ENCODE assay signal across 16 cellular contexts in genomic region chr17:63703556-63704258, GRCh38. TPM values are rescaled to one million over a fixed set of nuclear protein-coding genes. Genes with fewer than 3 reads are reported as not detected.
DNase-seq lines count a peak whose midpoint lies in the region; ATAC-seq and TF ChIP-seq lines count a peak whose summit lies in the region.
"Had no signal": no experiment of that assay in that cellular context is flagged by ENCODE, and none has a peak within 500 bp of the region (broad histone marks: within the 10 kb centered on the region; RNA-seq: fewer than 3 reads in every experiment).

No MANE protein-coding gene starts in this region.

- no peaks in the 10 kb centered on the region for H4K20me1 ChIP-seq in neural cell (ENCODE audit: insufficient read depth)

- H3K4me2 ChIP-seq in neural cell (ENCODE audit: low read length) = no peak overlapping the region
- H3K4me2 ChIP-seq: KMS-11 had no signal

- H3K79me2 ChIP-seq in neural cell (replicated peaks; ENCODE audit: insufficient read depth, low read length) = peaks cover 6% of the 10 kb centered on the region

- CTCF ChIA-PET in activated CD4-positive, alpha-beta T cell treated with anti-CD3 and anti-CD28 coated beads for 36 hours (lab: Charles Lee) = interaction anchor here (0.6 to 1.5 kb wide), 3 partner anchors 70 to 278 kb away, joined by 3 to 4 read pairs (median 3); partner anchors contain the start of genes CCDC47 and DDX42
- CTCF ChIA-PET in RWPE1 (lab: Yijun Ruan, JAX) = no interaction called here

- intact Hi-C loops in activated CD4-positive, alpha-beta T cell treated with anti-CD3 and anti-CD28 coated beads for 36 hours (cut with DNase I, micrococcal nuclease) = loop anchor here (2.0 to 5.0 kb wide), 2 partner anchors 124 to 803 kb away; partner anchors contain the start of genes CEP95 (in 1 of the 2), DDX5 (in 1 of the 2), FTSJ3 (in 1 of the 2) and PSMC5 (in 1 of the 2)

- H3K9me3 Mint-ChIP-seq in activated CD4-positive, alpha-beta T cell treated with anti-CD3 and anti-CD28 coated beads for 36 hours (ENCODE audit: low read depth) = no peaks in the 10 kb centered on the region
- H3K9me3 Mint-ChIP-seq in brain = no peaks in the 10 kb centered on the region

- TF ChIP-seq EP300 in neural cell (conservative IDR thresholded peaks at IDR 0.05; ENCODE audit: poor library complexity, severe bottlenecking) = no peak

- peak overlapping the region; percentile 42 for H3K4me3 Mint-ChIP-seq in activated CD4-positive, alpha-beta T cell treated with anti-CD3 and anti-CD28 coated beads for 36 hours
- peak overlapping the region in 4 of 5 experiments; percentile 9 to 36 (median 26) for H3K4me3 Mint-ChIP-seq in brain

- H3K27ac Mint-ChIP-seq in activated CD4-positive, alpha-beta T cell treated with anti-CD3 and anti-CD28 coated beads for 36 hours = peak overlapping the region; percentile 94
- H3K27ac Mint-ChIP-seq in brain = peak overlapping the region in 2 of 5 experiments; percentile 16 to 84

- no peaks in the 10 kb centered on the region for H3F3A ChIP-seq in neural cell (ENCODE audit: insufficient read depth, low read length, poor library complexity, severe bottlenecking)

- no peak overlapping the region for H3K9ac ChIP-seq in neural cell (ENCODE audit: low read length)
- H3K9ac ChIP-seq: KMS-11 had no signal

- TF ChIP-seq RAD21 in neural cell (conservative IDR thresholded peaks at IDR 0.05) = no peak

- H3K27me3 ChIP-seq in neural cell (ENCODE audit: insufficient read depth, low read depth, low read length) = no peaks in the 10 kb centered on the region

- DNase-seq in activated CD4-positive, alpha-beta T cell treated with anti-CD3 and anti-CD28 coated beads for 36 hours = no peak
- DNase-seq in activated CD4-positive, alpha-beta T cell treated with anti-CD3 and anti-CD28 coated beads, Interleukin-2, amount 50 U/mL, for 48 hours = no peak
- DNase-seq in RWPE1 (ENCODE audit: low spot score) = no peak
- DNase-seq: aorta, COR-L47, esophagus squamous epithelium, left colon, NCI-H1417 treated with DMSO at 0.1 percent for 48 hours, SIG-M5 had no signal

- TF ChIP-seq CTCF in RWPE1 (conservative IDR thresholded peaks at IDR 0.05; ENCODE audit: low read depth) = no peak
- no peak for TF ChIP-seq CTCF in brain (conservative IDR thresholded peaks at IDR 0.05)
- TF ChIP-seq CTCF in neural cell (IDR thresholded peaks at IDR 0.05; ENCODE audit: poor library complexity, severe bottlenecking) = no peak

- H3K36me3 Mint-ChIP-seq in activated CD4-positive, alpha-beta T cell treated with anti-CD3 and anti-CD28 coated beads for 36 hours (ENCODE audit: low read depth) = peaks cover 31% of the 10 kb centered on the region
- H3K36me3 Mint-ChIP-seq in brain = peaks cover 28% of the 10 kb centered on the region

- no peaks in the 10 kb centered on the region for H3K36me3 ChIP-seq in neural cell (ENCODE audit: insufficient read depth, low read length)

- POLR2A ChIA-PET in activated CD4-positive, alpha-beta T cell treated with anti-CD3 and anti-CD28 coated beads for 36 hours (lab: Charles Lee) = interaction anchor here (0.8 to 1.1 kb wide), 2 partner anchors 53 to 70 kb away, joined by 3 read pairs; partner anchors contain the start of gene DDX42
- POLR2A ChIA-PET in RWPE1 (lab: Yijun Ruan, JAX; ENCODE audit: low non-redundant PET) = no interaction called here

- no peaks in the 10 kb centered on the region for H3K9me2 ChIP-seq in neural cell (ENCODE audit: insufficient read depth, low read length)

- peak overlapping the region; percentile 7 for H3K4me3 ChIP-seq in neural cell (ENCODE audit: low read length)
- H3K4me3 ChIP-seq: coronary artery, esophagus squamous epithelium had no signal

- H3K27me3 Mint-ChIP-seq in activated CD4-positive, alpha-beta T cell treated with anti-CD3 and anti-CD28 coated beads for 36 hours = no peaks in the 10 kb centered on the region
- no peaks in the 10 kb centered on the region for H3K27me3 Mint-ChIP-seq in brain

- ATAC-seq in activated CD4-positive, alpha-beta T cell treated with anti-CD3 and anti-CD28 coated beads for 36 hours = no peak
- ATAC-seq in HG02571 (IDR thresholded peaks at IDR 0.05; ENCODE audit: unreplicated experiment) (no peak), GM21717 (IDR thresholded peaks at IDR 0.05; ENCODE audit: unreplicated experiment) (no peak), GM19324 (IDR thresholded peaks at IDR 0.05; ENCODE audit: low FRiP score, unreplicated experiment) (no peak)
- ATAC-seq: left colon had no signal

- H3K27ac ChIP-seq in RWPE1 (peak overlapping the region; percentile 46), neural cell (ENCODE audit: low read length) (no peak overlapping the region)
- H3K27ac ChIP-seq: coronary artery, KMS-11 had no signal

- peaks cover 65% of the 10 kb centered on the region for H3K4me1 Mint-ChIP-seq in activated CD4-positive, alpha-beta T cell treated with anti-CD3 and anti-CD28 coated beads for 36 hours
- H3K4me1 Mint-ChIP-seq in brain = peaks cover 29% of the 10 kb centered on the region

- H2AFZ ChIP-seq in neural cell (ENCODE audit: low read depth, low read length) = no peak overlapping the region

- no peaks in the 10 kb centered on the region for H3K9me3 ChIP-seq in neural cell (ENCODE audit: low read length)
- H3K9me3 ChIP-seq: esophagus squamous epithelium had no signal

TF ChIP-seq in neural cell, 6 proteins besides CTCF, POLR2A, EP300 and RAD21:
- no peak for TF ChIP-seq TAF1 (IDR thresholded peaks at IDR 0.05; ENCODE audit: low read depth)

RNA-seq across cellular contexts. Expression of gene LIMD2, which starts 3.8 kb away (rescaled TPM):
- total RNA-seq in activated CD4-positive, alpha-beta T cell treated with anti-CD3 and anti-CD28 coated beads for 36 hours = 100 to 1,000 TPM; 119 to 127 TPM
- 71.4 TPM for polyA plus RNA-seq in brain (ENCODE audit: insufficient read depth, low read depth, low replicate concordance)
- 116 and 132 TPM in 2 replicates for polyA plus RNA-seq in neural cell
- polyA minus RNA-seq in neural cell = 43.3 and 47.1 TPM in 2 replicates

RNA-seq across cellular contexts. Expression of gene STRADA, which starts 37.9 kb away (rescaled TPM):
- 10 to 100 TPM; 51.0 to 53.6 TPM for total RNA-seq in activated CD4-positive, alpha-beta T cell treated with anti-CD3 and anti-CD28 coated beads for 36 hours
- 51.6 TPM for polyA plus RNA-seq in brain (ENCODE audit: insufficient read depth, low read depth, low replicate concordance)
- 15.6 and 18.4 TPM in 2 replicates for polyA plus RNA-seq in neural cell
- 28.7 and 30.6 TPM in 2 replicates for polyA minus RNA-seq in neural cell
